In the genomic region with DNA sequence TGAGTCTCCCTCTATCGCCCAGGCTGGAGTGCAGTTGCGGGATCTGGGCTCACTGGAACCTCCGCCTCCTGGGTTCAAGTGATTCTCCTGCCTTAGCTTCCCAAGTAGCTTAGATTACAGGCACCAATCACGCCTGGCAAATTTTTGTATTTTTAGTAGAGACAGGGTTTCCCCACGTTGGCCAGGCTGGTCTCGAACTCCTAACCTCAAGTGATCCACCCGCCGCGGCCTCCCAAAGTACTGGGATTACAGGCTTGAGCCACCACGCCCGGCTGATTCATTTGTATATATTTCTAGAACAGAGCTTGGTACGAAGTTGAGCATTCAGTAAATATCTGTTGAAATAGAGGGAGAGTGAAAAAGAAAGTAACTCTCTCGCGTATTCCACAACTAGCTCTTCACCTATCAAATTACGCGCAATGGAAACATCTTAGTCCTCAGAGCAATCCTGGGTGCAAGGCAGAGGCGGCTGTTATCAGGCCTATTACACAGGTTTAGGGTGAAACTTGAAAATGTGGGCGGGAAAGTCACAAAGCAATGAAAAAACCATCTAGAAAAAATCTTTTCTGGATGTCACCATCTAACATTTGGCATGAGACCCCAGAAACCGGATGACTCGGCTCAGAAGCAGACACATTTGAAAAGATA, we compare ENCODE assay signal across 8 cellular contexts. TPM values are rescaled to one million over a fixed set of nuclear protein-coding genes. Genes with fewer than 3 reads are reported as not detected.
DNase-seq lines count a peak whose midpoint lies in the region; ATAC-seq, FAIRE-seq and TF ChIP-seq lines count a peak whose summit lies in the region.

No MANE protein-coding gene starts in this region.

- peaks cover 7% of the 10 kb centered on the region for H3K4me1 ChIP-seq in cardiac muscle cell (ENCODE audit: low read depth)

- ATAC-seq in GM18907 (IDR thresholded peaks at IDR 0.05; ENCODE audit: unreplicated experiment) = peak; percentile 0
- ATAC-seq in HG02588 (IDR thresholded peaks at IDR 0.05; ENCODE audit: unreplicated experiment) = no peak

- peaks cover 19% of the 10 kb centered on the region for H3K27me3 ChIP-seq in cardiac muscle cell

- peaks cover 24% of the 10 kb centered on the region for H3K36me3 Mint-ChIP-seq in activated T-helper 2 cell treated with anti-CD3 and anti-CD28 coated beads, Interferon-gamma antibody, Interleukin-2, Interleukin-4, amounts not matched to agents 10 μg/mL and 5 μg/mL and 100 μg/mL, durations not matched to agents 14 hours and 24 hours and 36 hours (ENCODE audit: low read depth)

- H3K4me3 ChIP-seq in cardiac muscle cell = peak overlapping the region; percentile 79
- H3K4me3 ChIP-seq in skin epidermis = peak overlapping the region; percentile 37 to 98 (median 96)

- peaks cover 17% of the 10 kb centered on the region for H3K4me1 Mint-ChIP-seq in activated T-helper 2 cell treated with anti-CD3 and anti-CD28 coated beads, Interferon-gamma antibody, Interleukin-2, Interleukin-4, amounts not matched to agents 10 μg/mL and 5 μg/mL and 100 μg/mL, durations not matched to agents 14 hours and 24 hours and 36 hours (ENCODE audit: low read depth)

- H3K36me3 ChIP-seq in cardiac muscle cell = peaks cover 13% of the 10 kb centered on the region

- H3K27ac Mint-ChIP-seq in activated T-helper 2 cell treated with anti-CD3 and anti-CD28 coated beads, Interferon-gamma antibody, Interleukin-2, Interleukin-4, amounts not matched to agents 10 μg/mL and 5 μg/mL and 100 μg/mL, durations not matched to agents 14 hours and 24 hours and 36 hours = peak overlapping the region; percentile 95

- TF ChIP-seq CTCF in cardiac muscle cell (IDR thresholded peaks at IDR 0.05; ENCODE audit: low read depth, low read length) = no peak

- DNase-seq in NCI-H226 (peak; percentile 3), cardiac muscle cell (ENCODE audit: low read depth in 1 of 2, low spot score in 1 of 2) (no peak), Kasumi-1 (lab: John Stamatoyannopoulos, UW) (no peak), RCC 7860 (ENCODE audit: low spot score) (no peak)
- DNase-seq in activated T-helper 2 cell treated with anti-CD3 and anti-CD28 coated beads, Interferon-gamma antibody, Interleukin-2, Interleukin-4, amounts not matched to agents 10 μg/mL and 5 μg/mL and 100 μg/mL, durations not matched to agents 14 hours and 24 hours and 36 hours (ENCODE audit: low spot score) = peak; percentile 43

- H3K4me3 Mint-ChIP-seq in activated T-helper 2 cell treated with anti-CD3 and anti-CD28 coated beads, Interferon-gamma antibody, Interleukin-2, Interleukin-4, amounts not matched to agents 10 μg/mL and 5 μg/mL and 100 μg/mL, durations not matched to agents 14 hours and 24 hours and 36 hours (ENCODE audit: low read depth) = peak overlapping the region; percentile 93

- H3K9me3 Mint-ChIP-seq in activated T-helper 2 cell treated with anti-CD3 and anti-CD28 coated beads, Interferon-gamma antibody, Interleukin-2, Interleukin-4, amounts not matched to agents 10 μg/mL and 5 μg/mL and 100 μg/mL, durations not matched to agents 14 hours and 24 hours and 36 hours = no peaks in the 10 kb centered on the region

- H3K27ac ChIP-seq in cardiac muscle cell (peak overlapping the region; percentile 4), skin epidermis (peak overlapping the region; percentile 64 to 99 (median 93))

- no peak for FAIRE-seq in RCC 7860 (lab: Jason Lieb, UNC)

- H3K27me3 Mint-ChIP-seq in activated T-helper 2 cell treated with anti-CD3 and anti-CD28 coated beads, Interferon-gamma antibody, Interleukin-2, Interleukin-4, amounts not matched to agents 10 μg/mL and 5 μg/mL and 100 μg/mL, durations not matched to agents 14 hours and 24 hours and 36 hours (ENCODE audit: low read depth) = peaks cover 2% of the 10 kb centered on the region

- intact Hi-C loops in activated T-helper 2 cell treated with anti-CD3 and anti-CD28 coated beads, Interferon-gamma antibody, Interleukin-2, Interleukin-4, amounts not matched to agents 10 μg/mL and 5 μg/mL and 100 μg/mL, durations not matched to agents 14 hours and 24 hours and 36 hours (cut with micrococcal nuclease) = loop anchor here (1.0 kb wide), 1 partner anchor 191 kb away; no protein-coding TSS in a partner anchor

- H3K9me3 ChIP-seq in cardiac muscle cell (ENCODE audit: low read depth) = no peaks in the 10 kb centered on the region

RNA-seq across cellular contexts. Expression of a gene that starts 0.7 kb away (rescaled TPM):
- 141 TPM in 2 replicates for total RNA-seq in activated T-helper 2 cell treated with anti-CD3 and anti-CD28 coated beads, Interferon-gamma antibody, Interleukin-2, Interleukin-4, amounts not matched to agents 10 μg/mL and 5 μg/mL and 100 μg/mL, durations not matched to agents 14 hours and 24 hours and 36 hours
- total RNA-seq in cardiac muscle cell = 213 and 332 TPM in 2 replicates
- polyA plus RNA-seq in cardiac muscle cell = 298 and 409 TPM in 2 replicates

RNA-seq across cellular contexts. Expression of a gene that starts 35.0 kb away (rescaled TPM):
- total RNA-seq in activated T-helper 2 cell treated with anti-CD3 and anti-CD28 coated beads, Interferon-gamma antibody, Interleukin-2, Interleukin-4, amounts not matched to agents 10 μg/mL and 5 μg/mL and 100 μg/mL, durations not matched to agents 14 hours and 24 hours and 36 hours = not detected in 2 replicates
- not detected in 2 replicates for total RNA-seq in cardiac muscle cell
- not detected in 2 replicates for polyA plus RNA-seq in cardiac muscle cell

RNA-seq across cellular contexts. Expression of a gene that starts 55.7 kb away (rescaled TPM):
- total RNA-seq in activated T-helper 2 cell treated with anti-CD3 and anti-CD28 coated beads, Interferon-gamma antibody, Interleukin-2, Interleukin-4, amounts not matched to agents 10 μg/mL and 5 μg/mL and 100 μg/mL, durations not matched to agents 14 hours and 24 hours and 36 hours = 0.32 and 0.34 TPM in 2 replicates
- total RNA-seq in cardiac muscle cell = 0.12 and 0.18 TPM in 2 replicates
- polyA plus RNA-seq in cardiac muscle cell = 0.59 and 0.72 TPM in 2 replicates

Comparison
In these comparisons a context has a peak if more than half of its experiments do, and no peak if none do; other contexts are left out.
1. DNase-seq: peak in NCI-H226 (single experiment) and activated T-helper 2 cell treated with anti-CD3 and anti-CD28 coated beads, Interferon-gamma antibody, Interleukin-2, Interleukin-4, amounts not matched to agents 10 μg/mL and 5 μg/mL and 100 μg/mL, durations not matched to agents 14 hours and 24 hours and 36 hours (single experiment); none in cardiac muscle cell (0 of 2), Kasumi-1 (0 of 2) and RCC 7860 (single experiment).